ENCODE assay signal across 1 cellular context in the genomic region with DNA sequence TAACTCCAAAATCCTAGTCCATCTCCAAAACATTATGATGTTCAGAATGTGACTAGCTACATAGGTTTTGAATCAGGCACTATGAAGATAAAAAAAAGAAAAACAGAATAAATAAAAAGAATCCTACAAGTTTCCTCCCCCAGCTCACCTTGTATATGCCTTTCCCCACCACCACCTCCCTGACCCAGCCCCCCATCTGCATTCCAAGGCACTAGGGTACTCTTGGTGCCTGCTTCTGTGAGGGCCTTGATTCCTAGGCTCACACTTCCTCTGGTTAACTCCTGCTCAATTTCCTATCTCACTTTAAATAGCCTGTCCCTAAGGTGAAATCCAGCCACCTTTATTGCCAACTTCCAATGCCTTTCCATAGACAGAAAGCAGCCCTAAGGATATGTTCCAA.
TF ChIP-seq lines count a peak whose summit lies in the region.

No MANE protein-coding gene starts in this region.

TF ChIP-seq in GM23338, 12 proteins besides CTCF, POLR2A, EP300 and RAD21 (continued from another document):
- TF ChIP-seq, protein P1, sequence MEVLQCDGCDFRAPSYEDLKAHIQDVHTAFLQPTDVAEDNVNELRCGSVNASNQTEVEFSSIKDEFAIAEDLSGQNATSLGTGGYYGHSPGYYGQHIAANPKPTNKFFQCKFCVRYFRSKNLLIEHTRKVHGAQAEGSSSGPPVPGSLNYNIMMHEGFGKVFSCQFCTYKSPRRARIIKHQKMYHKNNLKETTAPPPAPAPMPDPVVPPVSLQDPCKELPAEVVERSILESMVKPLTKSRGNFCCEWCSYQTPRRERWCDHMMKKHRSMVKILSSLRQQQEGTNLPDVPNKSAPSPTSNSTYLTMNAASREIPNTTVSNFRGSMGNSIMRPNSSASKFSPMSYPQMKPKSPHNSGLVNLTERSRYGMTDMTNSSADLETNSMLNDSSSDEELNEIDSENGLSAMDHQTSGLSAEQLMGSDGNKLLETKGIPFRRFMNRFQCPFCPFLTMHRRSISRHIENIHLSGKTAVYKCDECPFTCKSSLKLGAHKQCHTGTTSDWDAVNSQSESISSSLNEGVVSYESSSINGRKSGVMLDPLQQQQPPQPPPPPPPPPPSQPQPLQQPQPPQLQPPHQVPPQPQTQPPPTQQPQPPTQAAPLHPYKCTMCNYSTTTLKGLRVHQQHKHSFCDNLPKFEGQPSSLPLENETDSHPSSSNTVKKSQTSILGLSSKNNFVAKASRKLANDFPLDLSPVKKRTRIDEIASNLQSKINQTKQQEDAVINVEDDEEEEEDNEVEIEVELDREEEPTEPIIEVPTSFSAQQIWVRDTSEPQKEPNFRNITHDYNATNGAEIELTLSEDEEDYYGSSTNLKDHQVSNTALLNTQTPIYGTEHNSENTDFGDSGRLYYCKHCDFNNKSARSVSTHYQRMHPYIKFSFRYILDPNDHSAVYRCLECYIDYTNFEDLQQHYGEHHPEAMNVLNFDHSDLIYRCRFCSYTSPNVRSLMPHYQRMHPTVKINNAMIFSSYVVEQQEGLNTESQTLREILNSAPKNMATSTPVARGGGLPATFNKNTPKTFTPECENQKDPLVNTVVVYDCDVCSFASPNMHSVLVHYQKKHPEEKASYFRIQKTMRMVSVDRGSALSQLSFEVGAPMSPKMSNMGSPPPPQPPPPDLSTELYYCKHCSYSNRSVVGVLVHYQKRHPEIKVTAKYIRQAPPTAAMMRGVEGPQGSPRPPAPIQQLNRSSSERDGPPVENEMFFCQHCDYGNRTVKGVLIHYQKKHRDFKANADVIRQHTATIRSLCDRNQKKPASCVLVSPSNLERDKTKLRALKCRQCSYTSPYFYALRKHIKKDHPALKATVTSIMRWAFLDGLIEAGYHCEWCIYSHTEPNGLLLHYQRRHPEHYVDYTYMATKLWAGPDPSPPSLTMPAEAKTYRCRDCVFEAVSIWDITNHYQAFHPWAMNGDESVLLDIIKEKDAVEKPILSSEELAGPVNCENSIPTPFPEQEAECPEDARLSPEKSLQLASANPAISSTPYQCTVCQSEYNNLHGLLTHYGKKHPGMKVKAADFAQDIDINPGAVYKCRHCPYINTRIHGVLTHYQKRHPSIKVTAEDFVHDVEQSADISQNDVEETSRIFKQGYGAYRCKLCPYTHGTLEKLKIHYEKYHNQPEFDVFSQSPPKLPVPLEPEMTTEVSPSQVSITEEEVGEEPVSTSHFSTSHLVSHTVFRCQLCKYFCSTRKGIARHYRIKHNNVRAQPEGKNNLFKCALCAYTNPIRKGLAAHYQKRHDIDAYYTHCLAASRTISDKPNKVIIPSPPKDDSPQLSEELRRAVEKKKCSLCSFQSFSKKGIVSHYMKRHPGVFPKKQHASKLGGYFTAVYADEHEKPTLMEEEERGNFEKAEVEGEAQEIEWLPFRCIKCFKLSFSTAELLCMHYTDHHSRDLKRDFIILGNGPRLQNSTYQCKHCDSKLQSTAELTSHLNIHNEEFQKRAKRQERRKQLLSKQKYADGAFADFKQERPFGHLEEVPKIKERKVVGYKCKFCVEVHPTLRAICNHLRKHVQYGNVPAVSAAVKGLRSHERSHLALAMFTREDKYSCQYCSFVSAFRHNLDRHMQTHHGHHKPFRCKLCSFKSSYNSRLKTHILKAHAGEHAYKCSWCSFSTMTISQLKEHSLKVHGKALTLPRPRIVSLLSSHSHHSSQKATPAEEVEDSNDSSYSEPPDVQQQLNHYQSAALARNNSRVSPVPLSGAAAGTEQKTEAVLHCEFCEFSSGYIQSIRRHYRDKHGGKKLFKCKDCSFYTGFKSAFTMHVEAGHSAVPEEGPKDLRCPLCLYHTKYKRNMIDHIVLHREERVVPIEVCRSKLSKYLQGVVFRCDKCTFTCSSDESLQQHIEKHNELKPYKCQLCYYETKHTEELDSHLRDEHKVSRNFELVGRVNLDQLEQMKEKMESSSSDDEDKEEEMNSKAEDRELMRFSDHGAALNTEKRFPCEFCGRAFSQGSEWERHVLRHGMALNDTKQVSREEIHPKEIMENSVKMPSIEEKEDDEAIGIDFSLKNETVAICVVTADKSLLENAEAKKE (CRISPR knock-in tag; IDR thresholded peaks at IDR 0.05), result peak; percentile 30; the same call in 1 of the 2 replicates
